Comparison of ENCODE assay signal across 20 cellular contexts in the genomic region with DNA sequence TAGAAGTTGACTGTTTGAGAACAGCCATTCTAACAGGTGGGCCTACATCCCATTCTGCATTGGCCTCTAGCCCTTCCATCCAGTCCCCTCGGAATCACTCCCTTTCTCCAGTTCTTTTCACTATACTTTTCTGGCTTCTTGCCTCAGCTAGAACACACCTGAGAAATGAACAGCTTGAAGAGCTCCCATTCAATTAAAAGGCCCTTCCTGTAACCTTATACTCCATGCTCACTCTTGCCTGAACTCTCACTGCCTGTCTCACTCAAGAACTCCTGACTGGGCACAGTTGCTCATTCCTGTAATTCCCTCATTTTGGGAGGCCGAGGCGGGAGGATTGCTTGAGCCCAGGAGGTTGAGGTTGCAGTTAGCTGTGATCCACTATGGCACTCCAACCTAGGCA. TPM values are rescaled to one million over a fixed set of nuclear protein-coding genes. Genes with fewer than 3 reads are reported as not detected.
"Had no signal": no experiment of that assay in that cellular context is flagged by ENCODE, and none has a peak within 500 bp of the region (broad histone marks: within the 10 kb centered on the region; RNA-seq: fewer than 3 reads in every experiment).

No MANE protein-coding gene starts in this region.

- ATAC-seq: activated CD8-positive, alpha-beta T cell treated with anti-CD3 and anti-CD28 coated beads, Interleukin-2, amount 10 ng/mL, durations not matched to agents 7 days and 5 days; PC-3 had no signal

- DNase-seq: activated CD4-positive, alpha-beta T cell treated with anti-CD3 and anti-CD28 coated beads for 48 hours; activated CD4-positive, alpha-beta T cell treated with anti-CD3 and anti-CD28 coated beads, Interleukin-2, amount 50 U/mL, for 4 hours; activated CD4-positive, CD25-positive, alpha-beta regulatory T cell treated with anti-CD3 and anti-CD28 coated beads, Interleukin-2, amount 50 U/mL, for 72 hours; activated CD8-positive, alpha-beta memory T cell treated with anti-CD3 and anti-CD28 coated beads, Interleukin-2, amount 50 U/mL, for 48 hours; activated CD8-positive, alpha-beta T cell treated with anti-CD3 and anti-CD28 coated beads, Interleukin-2, amount 10 ng/mL, durations not matched to agents 7 days and 5 days; activated naive CD4-positive, alpha-beta T cell treated with anti-CD3 and anti-CD28 coated beads, Interleukin-2, amount 50 U/mL, for 16 hours; activated T-cell treated with anti-CD3 and anti-CD28 coated beads, Interleukin-2, amount 50 U/mL, for 1 hour; aorta; caudate nucleus; cortex of kidney; KG1; NCI-H1048; NCI-H146; NCI-H187 treated with DMSO at 0.1 percent for 48 hours; NCI-H446 treated with DMSO at 0.1 percent for 48 hours; NCI-H526 treated with DMSO at 0.1 percent for 48 hours; PC-3; SHP77 treated with DMSO at 0.1 percent for 48 hours had no signal

- H3K27ac ChIP-seq: breast epithelium had no signal

- H3K4me1 ChIP-seq: breast epithelium had no signal

- H3K27ac Mint-ChIP-seq: activated CD8-positive, alpha-beta T cell treated with anti-CD3 and anti-CD28 coated beads, Interleukin-2, amount 10 ng/mL, durations not matched to agents 7 days and 5 days; T-helper 1 cell treated with Interleukin-12 subunit alpha and Interleukin-12 subunit beta and Interleukin-4 antibody, amounts not matched to agents 30 μg/mL and 1 μg/mL, for 36 hours had no signal

- H3K4me3 ChIP-seq: breast epithelium had no signal

- H3K9me3 Mint-ChIP-seq: T-helper 1 cell treated with Interleukin-12 subunit alpha and Interleukin-12 subunit beta and Interleukin-4 antibody, amounts not matched to agents 30 μg/mL and 1 μg/mL, for 36 hours had no signal

- H3K9me3 ChIP-seq: breast epithelium had no signal

- H3K36me3 ChIP-seq: breast epithelium had no signal

- H3K27me3 ChIP-seq: breast epithelium had no signal

RNA-seq across cellular contexts. Expression of a gene that starts 23.6 kb away (rescaled TPM):
- total RNA-seq: activated CD8-positive, alpha-beta T cell treated with anti-CD3 and anti-CD28 coated beads, Interleukin-2, amount 10 ng/mL, durations not matched to agents 7 days and 5 days; aorta had no signal
